Comparison of ENCODE assay signal across 8 cellular contexts in the genomic region with DNA sequence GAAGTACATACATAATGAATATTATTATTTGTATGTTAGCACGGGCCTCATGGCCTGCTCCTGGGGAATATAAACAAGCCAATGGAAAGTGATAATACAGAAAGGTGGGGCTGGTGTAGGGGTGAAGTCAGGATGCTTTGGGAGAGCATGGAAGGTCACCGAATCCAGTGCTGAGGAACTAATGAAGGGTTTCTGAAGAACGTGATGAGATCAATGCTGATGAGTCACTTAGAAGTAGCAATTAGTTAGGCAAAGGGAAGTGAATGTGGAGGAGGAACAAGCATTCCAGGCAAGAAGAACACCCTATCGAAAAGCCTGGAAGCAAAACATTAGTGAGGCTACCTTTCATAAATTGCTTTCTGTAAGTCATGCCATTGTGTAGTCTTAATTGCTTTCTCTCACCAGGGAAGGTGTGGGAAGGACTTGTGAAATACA. TPM values are rescaled to one million over a fixed set of nuclear protein-coding genes. Genes with fewer than 3 reads are reported as not detected.
DNase-seq lines count a peak whose midpoint lies in the region; ATAC-seq lines count a peak whose summit lies in the region.

No MANE protein-coding gene starts in this region.

- no peaks in the 10 kb centered on the region for H3K9me3 Mint-ChIP-seq in central memory CD8-positive, alpha-beta T cell

- DNase-seq in AML-193 (lab: John Stamatoyannopoulos, UW): peak; percentile 23 to 28
- DNase-seq in MG63: peak; percentile 6
- DNase-seq in central memory CD8-positive, alpha-beta T cell (ENCODE audit: low spot score in 2 of 2): no peak
- no peak for DNase-seq in activated CD4-positive, alpha-beta T cell treated with anti-CD3 and anti-CD28 coated beads for 1 hour

- H3K4me3 ChIP-seq in MG63: peak overlapping the region; percentile 62
- H3K4me3 ChIP-seq in muscle layer of colon (ENCODE audit: low read depth in 1 of 2, low read length in 2 of 2): peak overlapping the region in 1 of 2 donors; percentile 70

- peak overlapping the region; percentile 12 for H3K27ac ChIP-seq in muscle layer of colon (ENCODE audit: low read depth, low read length)

- ATAC-seq in central memory CD8-positive, alpha-beta T cell (replicated peaks; ENCODE audit: extremely low read depth, poor library complexity, severe bottlenecking): no peak
- no peak for ATAC-seq in GM18519 (IDR thresholded peaks at IDR 0.05; ENCODE audit: low FRiP score, unreplicated experiment)
- no peak for ATAC-seq in HG03460 (IDR thresholded peaks at IDR 0.05; ENCODE audit: unreplicated experiment)
- no peak for ATAC-seq in HG03354 (IDR thresholded peaks at IDR 0.05; ENCODE audit: poor library complexity, severe bottlenecking, unreplicated experiment)

- H3K27me3 ChIP-seq in MG63 (no peaks in the 10 kb centered on the region), muscle layer of colon (ENCODE audit: control insufficient read depth in 1 of 2, insufficient read depth in 2 of 2, low read length in 2 of 2) (no peaks in the 10 kb centered on the region)

- H3K27ac Mint-ChIP-seq in central memory CD8-positive, alpha-beta T cell (ENCODE audit: low read depth): peak overlapping the region; percentile 98

- H3K4me1 ChIP-seq in muscle layer of colon (ENCODE audit: insufficient read depth, low read length): peaks cover 34% of the 10 kb centered on the region

- H3K4me1 Mint-ChIP-seq in central memory CD8-positive, alpha-beta T cell: peaks cover 51% of the 10 kb centered on the region

- peaks cover 43% of the 10 kb centered on the region for H3K36me3 ChIP-seq in MG63
- peaks cover 10% of the 10 kb centered on the region for H3K36me3 ChIP-seq in muscle layer of colon (ENCODE audit: insufficient read depth, low read length)

- peak overlapping the region; percentile 89 for H3K4me3 Mint-ChIP-seq in central memory CD8-positive, alpha-beta T cell

- no peak overlapping the region for H3K9ac ChIP-seq in muscle layer of colon (ENCODE audit: low read length)

- H3K27me3 Mint-ChIP-seq in central memory CD8-positive, alpha-beta T cell: no peaks in the 10 kb centered on the region

- no peaks in the 10 kb centered on the region for H3K9me3 ChIP-seq in MG63
- no peaks in the 10 kb centered on the region for H3K9me3 ChIP-seq in muscle layer of colon (ENCODE audit: low read length)

- peaks cover 42% of the 10 kb centered on the region for H3K36me3 Mint-ChIP-seq in central memory CD8-positive, alpha-beta T cell (ENCODE audit: insufficient read depth)

RNA-seq across cellular contexts. Expression of gene ANXA1, which starts 2.1 kb away (rescaled TPM):
- 531 and 667 TPM in 2 replicates for total RNA-seq in MG63 (2014; rRNA removed; shearing (Covaris generic); ENCODE audit: low replicate concordance)

Comparison
In these comparisons a context has a peak if more than half of its experiments do, and no peak if none do; other contexts are left out.
1. DNase-seq: peak in AML-193 (2 of 2) and MG63 (single experiment); none in central memory CD8-positive, alpha-beta T cell (0 of 2) and activated CD4-positive, alpha-beta T cell treated with anti-CD3 and anti-CD28 coated beads for 1 hour (single experiment).